ENCODE assay signal across 14 cellular contexts in genomic region chr7:99201027-99201426, GRCh38. TPM values are rescaled to one million over a fixed set of nuclear protein-coding genes. Genes with fewer than 3 reads are reported as not detected.
DNase-seq lines count a peak whose midpoint lies in the region; ATAC-seq and FAIRE-seq lines count a peak whose summit lies in the region.
"Had no signal": no experiment of that assay in that cellular context is flagged by ENCODE, and none has a peak within 500 bp of the region (broad histone marks: within the 10 kb centered on the region; RNA-seq: fewer than 3 reads in every experiment).

No MANE protein-coding gene starts in this region.

- DNase-seq in EL (peak; percentile 87), RCC 7860 (ENCODE audit: low spot score) (peak; percentile 82), fibroblast of gingiva (ENCODE audit: low read depth) (peak; percentile 20), trophoblast cell (peak; percentile 89 to 94), HK-2 (ENCODE audit: unreplicated experiment) (no peak), NCI-H774 (lab: John Stamatoyannopoulos, UW) (no peak)
- no peak for DNase-seq in stimulated activated naive B cell treated with anti-CD40 and anti-IgM and Interleukin-4, amounts not matched to agents 10 μg/mL and 1 μg/mL and 100 μg/mL, for 72 hours
- DNase-seq: dorsolateral prefrontal cortex; H7; NCI-H2029; stimulated activated CD4-positive, alpha-beta T cell treated with anti-CD3 and anti-CD28 coated beads, Interleukin-4, amount 100 ng/mL, for 24 hours had no signal

- H3K27ac ChIP-seq in trophoblast cell (ENCODE audit: low read depth, low read length): no peak overlapping the region
- H3K27ac ChIP-seq: dorsolateral prefrontal cortex had no signal

- peaks cover 0 to 19% of the 10 kb centered on the region in 2 donors for H3K27me3 Mint-ChIP-seq in stimulated activated naive B cell treated with anti-CD40 and anti-IgM and Interleukin-4, amounts not matched to agents 10 μg/mL and 1 μg/mL and 100 μg/mL, for 72 hours

- peaks cover 21 to 22% of the 10 kb centered on the region in 2 donors for H3K9me3 Mint-ChIP-seq in stimulated activated naive B cell treated with anti-CD40 and anti-IgM and Interleukin-4, amounts not matched to agents 10 μg/mL and 1 μg/mL and 100 μg/mL, for 72 hours

- no peaks in the 10 kb centered on the region for H3K4me1 ChIP-seq in trophoblast cell (ENCODE audit: control insufficient read depth in 1 of 2, insufficient read depth in 2 of 2, low read length in 2 of 2)

- no peak overlapping the region for H2AFZ ChIP-seq in trophoblast cell (ENCODE audit: insufficient read depth, low read length, poor library complexity)

- no peak overlapping the region for H3K14ac ChIP-seq in trophoblast cell (ENCODE audit: low read length)

- no peak overlapping the region for H2AK5ac ChIP-seq in trophoblast cell (ENCODE audit: low read length)

- H3K9me3 ChIP-seq in trophoblast cell (ENCODE audit: insufficient read depth, low read depth, low read length): peaks cover 3% of the 10 kb centered on the region

- peak; percentile 66 for FAIRE-seq in RCC 7860 (lab: Jason Lieb, UNC)
- FAIRE-seq: GM19239 had no signal

- H3K27ac Mint-ChIP-seq in stimulated activated naive B cell treated with anti-CD40 and anti-IgM and Interleukin-4, amounts not matched to agents 10 μg/mL and 1 μg/mL and 100 μg/mL, for 72 hours: no peak overlapping the region
- H3K27ac Mint-ChIP-seq: stimulated activated naive CD8-positive, alpha-beta T cell treated with anti-CD3 and anti-CD28 coated beads, Interleukin-15, Interleukin-2, amounts not matched to agents 100 ng/mL and 50 ng/mL, for 24 hours had no signal

- H3K79me1 ChIP-seq in trophoblast cell (ENCODE audit: low read length): no peaks in the 10 kb centered on the region

- no peak overlapping the region for H3K4me3 Mint-ChIP-seq in stimulated activated naive B cell treated with anti-CD40 and anti-IgM and Interleukin-4, amounts not matched to agents 10 μg/mL and 1 μg/mL and 100 μg/mL, for 72 hours
- H3K4me3 Mint-ChIP-seq: stimulated activated naive CD8-positive, alpha-beta T cell treated with anti-CD3 and anti-CD28 coated beads, Interleukin-15, Interleukin-2, amounts not matched to agents 100 ng/mL and 50 ng/mL, for 24 hours had no signal

- peaks cover 0 to 9% of the 10 kb centered on the region in 2 donors for H3K36me3 Mint-ChIP-seq in stimulated activated naive B cell treated with anti-CD40 and anti-IgM and Interleukin-4, amounts not matched to agents 10 μg/mL and 1 μg/mL and 100 μg/mL, for 72 hours

- no peak for ATAC-seq in stimulated activated naive B cell treated with anti-CD40 and anti-IgM and Interleukin-4, amounts not matched to agents 10 μg/mL and 1 μg/mL and 100 μg/mL, for 72 hours (replicated peaks)
- no peak for ATAC-seq in HG03095 (IDR thresholded peaks at IDR 0.05; ENCODE audit: unreplicated experiment)

- no peaks in the 10 kb centered on the region for H3K36me3 ChIP-seq in trophoblast cell (ENCODE audit: control insufficient read depth in 1 of 2, insufficient read depth in 2 of 2, low read length in 2 of 2)

- no CpG with 5 or more reads among the region's 2 CpGs for WGBS in trophoblast cell (ENCODE audit: extremely low coverage, insufficient coverage, insufficient read length)

- no peak overlapping the region for H4K91ac ChIP-seq in trophoblast cell (ENCODE audit: low read depth, low read length)

- H3K4me3 ChIP-seq in trophoblast cell (ENCODE audit: low read depth, low read length): no peak overlapping the region
- H3K4me3 ChIP-seq: dorsolateral prefrontal cortex had no signal

- no peaks in the 10 kb centered on the region for H3K79me2 ChIP-seq in trophoblast cell (ENCODE audit: control insufficient read depth, insufficient read depth, low read length, poor library complexity)

- peak overlapping the region; percentile 57 for H2BK5ac ChIP-seq in trophoblast cell (ENCODE audit: low read depth, low read length, poor library complexity)

- H3K4me2 ChIP-seq in trophoblast cell (ENCODE audit: low read length): no peak overlapping the region

- no peak overlapping the region for H3K18ac ChIP-seq in trophoblast cell (ENCODE audit: low read length)

- H3K4me1 Mint-ChIP-seq in stimulated activated naive B cell treated with anti-CD40 and anti-IgM and Interleukin-4, amounts not matched to agents 10 μg/mL and 1 μg/mL and 100 μg/mL, for 72 hours: no peaks in the 10 kb centered on the region

- H3K4ac ChIP-seq in trophoblast cell (ENCODE audit: low read depth, low read length): no peak overlapping the region

- H3K27me3 ChIP-seq in trophoblast cell (ENCODE audit: insufficient read depth, low read length): no peaks in the 10 kb centered on the region
- H3K27me3 ChIP-seq: dorsolateral prefrontal cortex had no signal

- no peak overlapping the region for H4K8ac ChIP-seq in trophoblast cell (ENCODE audit: low read depth, low read length)

- H2BK12ac ChIP-seq in trophoblast cell (ENCODE audit: low read length): no peak overlapping the region

- no peak overlapping the region for H3K23ac ChIP-seq in trophoblast cell (ENCODE audit: low read length)

- no peak overlapping the region for H4K12ac ChIP-seq in trophoblast cell (ENCODE audit: low read depth, low read length)

- H2BK120ac ChIP-seq in trophoblast cell (ENCODE audit: insufficient read depth, low read length, poor library complexity): no peak overlapping the region

- H3K9ac ChIP-seq in trophoblast cell (ENCODE audit: low read length): no peak overlapping the region

RNA-seq across cellular contexts. Expression of gene KPNA7, which starts 6.9 kb away (rescaled TPM):
- not detected in 2 replicates for polyA plus RNA-seq in trophoblast cell (2013)

RNA-seq across cellular contexts. Expression of gene SMURF1, which starts 57.1 kb away (rescaled TPM):
- polyA plus RNA-seq in trophoblast cell (2013): 31.9 and 34.4 TPM in 2 replicates

Comparison
In these comparisons a context has a peak if more than half of its experiments do, and no peak if none do; other contexts are left out.
1. DNase-seq: peak in EL (single experiment), RCC 7860 (single experiment), fibroblast of gingiva (single experiment) and trophoblast cell (2 of 2); none in stimulated activated naive B cell treated with anti-CD40 and anti-IgM and Interleukin-4, amounts not matched to agents 10 μg/mL and 1 μg/mL and 100 μg/mL, for 72 hours (single experiment), HK-2 (single experiment) and NCI-H774 (single experiment).